ENCODE assay signal across 2 cellular contexts in the genomic region with DNA sequence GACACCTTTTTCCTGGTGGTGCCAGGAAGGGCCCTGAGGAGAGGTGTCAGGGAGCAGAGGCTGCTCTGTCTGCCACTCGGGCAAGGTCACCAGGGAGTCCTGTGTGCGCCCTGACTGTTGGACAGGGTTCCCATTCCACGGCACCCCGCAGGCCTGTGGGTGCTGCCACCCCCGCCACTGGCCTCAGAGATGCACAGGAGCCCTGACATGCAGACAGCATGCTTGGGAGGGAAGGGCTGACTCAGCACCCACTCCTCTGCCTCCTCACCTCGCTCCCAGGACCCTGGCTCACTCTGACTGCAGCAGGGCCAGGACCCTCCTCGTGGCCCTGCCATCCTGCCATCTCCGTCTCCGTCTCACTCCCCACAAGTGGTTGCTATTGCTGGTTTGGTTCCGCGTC.
TF ChIP-seq lines count a peak whose summit lies in the region.

No MANE protein-coding gene starts in this region.

TF ChIP-seq in IMR-90, 13 proteins besides CTCF, POLR2A, EP300 and RAD21:
- TF ChIP-seq FOS (IDR thresholded peaks at IDR 0.05; ENCODE audit: low read depth, low read length), result no peak
- TF ChIP-seq, protein P1, sequence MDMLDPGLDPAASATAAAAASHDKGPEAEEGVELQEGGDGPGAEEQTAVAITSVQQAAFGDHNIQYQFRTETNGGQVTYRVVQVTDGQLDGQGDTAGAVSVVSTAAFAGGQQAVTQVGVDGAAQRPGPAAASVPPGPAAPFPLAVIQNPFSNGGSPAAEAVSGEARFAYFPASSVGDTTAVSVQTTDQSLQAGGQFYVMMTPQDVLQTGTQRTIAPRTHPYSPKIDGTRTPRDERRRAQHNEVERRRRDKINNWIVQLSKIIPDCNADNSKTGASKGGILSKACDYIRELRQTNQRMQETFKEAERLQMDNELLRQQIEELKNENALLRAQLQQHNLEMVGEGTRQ (IDR thresholded peaks at IDR 0.05; ENCODE audit: low read depth, low read length), result no peak

TF ChIP-seq in H1, 55 proteins besides CTCF, POLR2A, EP300 and RAD21:
- TF ChIP-seq SP4 (IDR thresholded peaks at IDR 0.05; ENCODE audit: low read length) (no peak), RBBP5 (IDR thresholded peaks at IDR 0.05; ENCODE audit: borderline replicate concordance, low read depth, low read length) (no peak), HDAC6 (IDR thresholded peaks at IDR 0.05; ENCODE audit: low read depth, low read length) (no peak), EGR1 (IDR thresholded peaks at IDR 0.05; ENCODE audit: borderline replicate concordance, low read depth, low read length) (no peak), PHF8 (conservative IDR thresholded peaks at IDR 0.05; ENCODE audit: low read depth, low read length) (no peak), SIN3A (conservative IDR thresholded peaks at IDR 0.05 in 1 of 2, IDR thresholded peaks at IDR 0.05 in 1 of 2; ENCODE audit: low read depth in 1 of 2, low read length in 2 of 2) (no peak), POU5F1 (IDR thresholded peaks at IDR 0.05; ENCODE audit: low read depth, low read length) (no peak)
- TF ChIP-seq, protein P2, sequence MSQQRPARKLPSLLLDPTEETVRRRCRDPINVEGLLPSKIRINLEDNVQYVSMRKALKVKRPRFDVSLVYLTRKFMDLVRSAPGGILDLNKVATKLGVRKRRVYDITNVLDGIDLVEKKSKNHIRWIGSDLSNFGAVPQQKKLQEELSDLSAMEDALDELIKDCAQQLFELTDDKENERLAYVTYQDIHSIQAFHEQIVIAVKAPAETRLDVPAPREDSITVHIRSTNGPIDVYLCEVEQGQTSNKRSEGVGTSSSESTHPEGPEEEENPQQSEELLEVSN (IDR thresholded peaks at IDR 0.05), result no peak
- TF ChIP-seq, protein P3, sequence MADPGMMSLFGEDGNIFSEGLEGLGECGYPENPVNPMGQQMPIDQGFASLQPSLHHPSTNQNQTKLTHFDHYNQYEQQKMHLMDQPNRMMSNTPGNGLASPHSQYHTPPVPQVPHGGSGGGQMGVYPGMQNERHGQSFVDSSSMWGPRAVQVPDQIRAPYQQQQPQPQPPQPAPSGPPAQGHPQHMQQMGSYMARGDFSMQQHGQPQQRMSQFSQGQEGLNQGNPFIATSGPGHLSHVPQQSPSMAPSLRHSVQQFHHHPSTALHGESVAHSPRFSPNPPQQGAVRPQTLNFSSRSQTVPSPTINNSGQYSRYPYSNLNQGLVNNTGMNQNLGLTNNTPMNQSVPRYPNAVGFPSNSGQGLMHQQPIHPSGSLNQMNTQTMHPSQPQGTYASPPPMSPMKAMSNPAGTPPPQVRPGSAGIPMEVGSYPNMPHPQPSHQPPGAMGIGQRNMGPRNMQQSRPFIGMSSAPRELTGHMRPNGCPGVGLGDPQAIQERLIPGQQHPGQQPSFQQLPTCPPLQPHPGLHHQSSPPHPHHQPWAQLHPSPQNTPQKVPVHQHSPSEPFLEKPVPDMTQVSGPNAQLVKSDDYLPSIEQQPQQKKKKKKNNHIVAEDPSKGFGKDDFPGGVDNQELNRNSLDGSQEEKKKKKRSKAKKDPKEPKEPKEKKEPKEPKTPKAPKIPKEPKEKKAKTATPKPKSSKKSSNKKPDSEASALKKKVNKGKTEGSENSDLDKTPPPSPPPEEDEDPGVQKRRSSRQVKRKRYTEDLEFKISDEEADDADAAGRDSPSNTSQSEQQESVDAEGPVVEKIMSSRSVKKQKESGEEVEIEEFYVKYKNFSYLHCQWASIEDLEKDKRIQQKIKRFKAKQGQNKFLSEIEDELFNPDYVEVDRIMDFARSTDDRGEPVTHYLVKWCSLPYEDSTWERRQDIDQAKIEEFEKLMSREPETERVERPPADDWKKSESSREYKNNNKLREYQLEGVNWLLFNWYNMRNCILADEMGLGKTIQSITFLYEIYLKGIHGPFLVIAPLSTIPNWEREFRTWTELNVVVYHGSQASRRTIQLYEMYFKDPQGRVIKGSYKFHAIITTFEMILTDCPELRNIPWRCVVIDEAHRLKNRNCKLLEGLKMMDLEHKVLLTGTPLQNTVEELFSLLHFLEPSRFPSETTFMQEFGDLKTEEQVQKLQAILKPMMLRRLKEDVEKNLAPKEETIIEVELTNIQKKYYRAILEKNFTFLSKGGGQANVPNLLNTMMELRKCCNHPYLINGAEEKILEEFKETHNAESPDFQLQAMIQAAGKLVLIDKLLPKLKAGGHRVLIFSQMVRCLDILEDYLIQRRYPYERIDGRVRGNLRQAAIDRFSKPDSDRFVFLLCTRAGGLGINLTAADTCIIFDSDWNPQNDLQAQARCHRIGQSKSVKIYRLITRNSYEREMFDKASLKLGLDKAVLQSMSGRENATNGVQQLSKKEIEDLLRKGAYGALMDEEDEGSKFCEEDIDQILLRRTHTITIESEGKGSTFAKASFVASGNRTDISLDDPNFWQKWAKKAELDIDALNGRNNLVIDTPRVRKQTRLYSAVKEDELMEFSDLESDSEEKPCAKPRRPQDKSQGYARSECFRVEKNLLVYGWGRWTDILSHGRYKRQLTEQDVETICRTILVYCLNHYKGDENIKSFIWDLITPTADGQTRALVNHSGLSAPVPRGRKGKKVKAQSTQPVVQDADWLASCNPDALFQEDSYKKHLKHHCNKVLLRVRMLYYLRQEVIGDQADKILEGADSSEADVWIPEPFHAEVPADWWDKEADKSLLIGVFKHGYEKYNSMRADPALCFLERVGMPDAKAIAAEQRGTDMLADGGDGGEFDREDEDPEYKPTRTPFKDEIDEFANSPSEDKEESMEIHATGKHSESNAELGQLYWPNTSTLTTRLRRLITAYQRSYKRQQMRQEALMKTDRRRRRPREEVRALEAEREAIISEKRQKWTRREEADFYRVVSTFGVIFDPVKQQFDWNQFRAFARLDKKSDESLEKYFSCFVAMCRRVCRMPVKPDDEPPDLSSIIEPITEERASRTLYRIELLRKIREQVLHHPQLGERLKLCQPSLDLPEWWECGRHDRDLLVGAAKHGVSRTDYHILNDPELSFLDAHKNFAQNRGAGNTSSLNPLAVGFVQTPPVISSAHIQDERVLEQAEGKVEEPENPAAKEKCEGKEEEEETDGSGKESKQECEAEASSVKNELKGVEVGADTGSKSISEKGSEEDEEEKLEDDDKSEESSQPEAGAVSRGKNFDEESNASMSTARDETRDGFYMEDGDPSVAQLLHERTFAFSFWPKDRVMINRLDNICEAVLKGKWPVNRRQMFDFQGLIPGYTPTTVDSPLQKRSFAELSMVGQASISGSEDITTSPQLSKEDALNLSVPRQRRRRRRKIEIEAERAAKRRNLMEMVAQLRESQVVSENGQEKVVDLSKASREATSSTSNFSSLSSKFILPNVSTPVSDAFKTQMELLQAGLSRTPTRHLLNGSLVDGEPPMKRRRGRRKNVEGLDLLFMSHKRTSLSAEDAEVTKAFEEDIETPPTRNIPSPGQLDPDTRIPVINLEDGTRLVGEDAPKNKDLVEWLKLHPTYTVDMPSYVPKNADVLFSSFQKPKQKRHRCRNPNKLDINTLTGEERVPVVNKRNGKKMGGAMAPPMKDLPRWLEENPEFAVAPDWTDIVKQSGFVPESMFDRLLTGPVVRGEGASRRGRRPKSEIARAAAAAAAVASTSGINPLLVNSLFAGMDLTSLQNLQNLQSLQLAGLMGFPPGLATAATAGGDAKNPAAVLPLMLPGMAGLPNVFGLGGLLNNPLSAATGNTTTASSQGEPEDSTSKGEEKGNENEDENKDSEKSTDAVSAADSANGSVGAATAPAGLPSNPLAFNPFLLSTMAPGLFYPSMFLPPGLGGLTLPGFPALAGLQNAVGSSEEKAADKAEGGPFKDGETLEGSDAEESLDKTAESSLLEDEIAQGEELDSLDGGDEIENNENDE (IDR thresholded peaks at IDR 0.05; ENCODE audit: insufficient replicate concordance, low read length), result no peak
TF ChIP-seq in H1: peak in this region for 0.
